In genomic region chr18:75625966-75626365, GRCh38 we compare ENCODE assay signal across 17 cellular contexts.
"Had no signal": no experiment of that assay in that cellular context is flagged by ENCODE, and none has a peak within 500 bp of the region (broad histone marks: within the 10 kb centered on the region; RNA-seq: fewer than 3 reads in every experiment).

No MANE protein-coding gene starts in this region.

- DNase-seq: activated B cell treated with CpG ODN at 0.5 μM for 24 hours; activated CD4-positive, alpha-beta T cell treated with anti-CD3 and anti-CD28 coated beads for 48 hours; activated CD8-positive, alpha-beta T cell treated with anti-CD3 and anti-CD28 coated beads for 36 hours; activated effector memory CD4-positive, alpha-beta T cell treated with anti-CD3 and anti-CD28 coated beads, Interleukin-2, amount 50 U/mL, for 16 hours; activated T-cell treated with anti-CD3 and anti-CD28 coated beads, Interleukin-2, amount 50 U/mL, for 4 hours; cerebellar nuclear complex; effector memory CD4-positive, alpha-beta T cell; hypothalamus; left ventricle myocardium superior; mesenchymal stem cell; natural killer cell; thyroid gland had no signal

- H3K4me3 Mint-ChIP-seq: activated B cell treated with CpG ODN at 0.5 μM for 24 hours; activated CD8-positive, alpha-beta T cell treated with anti-CD3 and anti-CD28 coated beads for 36 hours; activated T-cell treated with anti-CD3 and anti-CD28 coated beads, Interleukin-2, amount 50 U/mL, for 4 hours; brain; dendritic cell treated with granulocyte-macrophage colony-stimulating factor and Interleukin-4, amounts not matched to agents 40 ng/mL and 50 ng/mL, for 4 days; natural killer cell; stimulated activated effector memory CD8-positive, alpha-beta T cell treated with anti-CD3 and anti-CD28 coated beads, Interleukin-12 subunit alpha, Interleukin-12 subunit beta, amount 100 ng/mL, for 72 hours had no signal

- H3K27ac Mint-ChIP-seq: activated B cell treated with CpG ODN at 0.5 μM for 24 hours; activated CD8-positive, alpha-beta T cell treated with anti-CD3 and anti-CD28 coated beads for 36 hours; activated naive CD4-positive, alpha-beta T cell treated with anti-CD3 and anti-CD28 coated beads, Interleukin-2, amount 50 U/mL, for 72 hours; brain; dendritic cell treated with granulocyte-macrophage colony-stimulating factor and Interleukin-4, amounts not matched to agents 40 ng/mL and 50 ng/mL, for 4 days; natural killer cell; stimulated activated effector memory CD8-positive, alpha-beta T cell treated with anti-CD3 and anti-CD28 coated beads, Interleukin-12 subunit alpha, Interleukin-12 subunit beta, amount 100 ng/mL, for 72 hours had no signal

- H3K36me3 ChIP-seq: neutrophil, thyroid gland had no signal

- H3K27me3 ChIP-seq: neutrophil, thyroid gland had no signal

- H3K27me3 Mint-ChIP-seq: activated B cell treated with CpG ODN at 0.5 μM for 24 hours; dendritic cell treated with granulocyte-macrophage colony-stimulating factor and Interleukin-4, amounts not matched to agents 40 ng/mL and 50 ng/mL, for 4 days had no signal

- H3K27ac ChIP-seq: neutrophil, thyroid gland had no signal

- H3K9me3 ChIP-seq: neutrophil, thyroid gland had no signal

- H3K4me1 Mint-ChIP-seq: activated B cell treated with CpG ODN at 0.5 μM for 24 hours; brain; natural killer cell; stimulated activated effector memory CD8-positive, alpha-beta T cell treated with anti-CD3 and anti-CD28 coated beads, Interleukin-12 subunit alpha, Interleukin-12 subunit beta, amount 100 ng/mL, for 72 hours had no signal

- ATAC-seq: activated CD8-positive, alpha-beta T cell treated with anti-CD3 and anti-CD28 coated beads for 36 hours; activated naive CD4-positive, alpha-beta T cell treated with anti-CD3 and anti-CD28 coated beads, Interleukin-2, amount 50 U/mL, for 72 hours; activated T-cell treated with anti-CD3 and anti-CD28 coated beads, Interleukin-2, amount 50 U/mL, for 4 hours; left ventricle myocardium superior; natural killer cell had no signal

- H3K4me1 ChIP-seq: thyroid gland had no signal

- H3K9me3 Mint-ChIP-seq: activated B cell treated with CpG ODN at 0.5 μM for 24 hours; activated CD8-positive, alpha-beta T cell treated with anti-CD3 and anti-CD28 coated beads for 36 hours; activated naive CD4-positive, alpha-beta T cell treated with anti-CD3 and anti-CD28 coated beads, Interleukin-2, amount 50 U/mL, for 72 hours; activated T-cell treated with anti-CD3 and anti-CD28 coated beads, Interleukin-2, amount 50 U/mL, for 4 hours; stimulated activated effector memory CD8-positive, alpha-beta T cell treated with anti-CD3 and anti-CD28 coated beads, Interleukin-12 subunit alpha, Interleukin-12 subunit beta, amount 100 ng/mL, for 72 hours had no signal

- H3K4me3 ChIP-seq: thyroid gland had no signal

- H3K36me3 Mint-ChIP-seq: activated naive CD4-positive, alpha-beta T cell treated with anti-CD3 and anti-CD28 coated beads, Interleukin-2, amount 50 U/mL, for 72 hours; brain; natural killer cell; stimulated activated effector memory CD8-positive, alpha-beta T cell treated with anti-CD3 and anti-CD28 coated beads, Interleukin-12 subunit alpha, Interleukin-12 subunit beta, amount 100 ng/mL, for 72 hours had no signal
